Comparison of ENCODE assay signal across 16 cellular contexts in genomic region chr3:167821248-167821805, GRCh38.
DNase-seq lines count a peak whose midpoint lies in the region; ATAC-seq, FAIRE-seq and TF ChIP-seq lines count a peak whose summit lies in the region.
"Had no signal": no experiment of that assay in that cellular context is flagged by ENCODE, and none has a peak within 500 bp of the region (broad histone marks: within the 10 kb centered on the region; RNA-seq: fewer than 3 reads in every experiment).

No MANE protein-coding gene starts in this region.

- H3K27ac Mint-ChIP-seq in nephron progenitor cell, result peak overlapping the region; percentile 83
- H3K27ac Mint-ChIP-seq: CD4-positive, alpha-beta T cell had no signal

- no peak overlapping the region for H3K4me3 Mint-ChIP-seq in nephron progenitor cell
- H3K4me3 Mint-ChIP-seq: CD4-positive, alpha-beta T cell had no signal

- H2BK20ac ChIP-seq in H1 (ENCODE audit: low read length), result no peak overlapping the region

- no peak overlapping the region for H3K4ac ChIP-seq in H1 (replicated peaks; ENCODE audit: insufficient read length, low read depth, low read length)

- TF ChIP-seq CTCF in RWPE2 (IDR thresholded peaks at IDR 0.05; ENCODE audit: poor library complexity, severe bottlenecking), result no peak
- TF ChIP-seq CTCF in H1 (IDR thresholded peaks at IDR 0.05; ENCODE audit: control extremely low read depth in 1 of 3, insufficient read depth in 1 of 3, low read depth in 1 of 3, low read length in 3 of 3), result no peak
- TF ChIP-seq CTCF in nephron progenitor cell (IDR thresholded peaks at IDR 0.05), result no peak

- H3K4me3 ChIP-seq in RWPE2 (ENCODE audit: severe bottlenecking) (no peak overlapping the region), H1 (ENCODE audit: extremely low read depth in 1 of 4, insufficient read depth in 2 of 4, low read depth in 3 of 4, low read length in 4 of 4) (no peak overlapping the region)
- H3K4me3 ChIP-seq: HAP-1 had no signal

- H3K23ac ChIP-seq in H1 (ENCODE audit: insufficient read length), result no peak overlapping the region

- H3K18ac ChIP-seq in H1 (ENCODE audit: extremely low read depth, low read length), result no peak overlapping the region

- H3K4me1 Mint-ChIP-seq in nephron progenitor cell, result no peaks in the 10 kb centered on the region

- H3K9me3 Mint-ChIP-seq in nephron progenitor cell, result no peaks in the 10 kb centered on the region
- H3K9me3 Mint-ChIP-seq: CD4-positive, alpha-beta T cell had no signal

- no peak overlapping the region for H2BK120ac ChIP-seq in H1 (replicated peaks; ENCODE audit: low read depth, low read length)

- no peak for TF ChIP-seq EP300 in H1 (IDR thresholded peaks at IDR 0.05; ENCODE audit: borderline replicate concordance in 1 of 2, low read depth in 2 of 2, low read length in 2 of 2)

- no peak overlapping the region for H3K4me2 ChIP-seq in H1 (ENCODE audit: insufficient read depth in 1 of 2, low read depth in 2 of 2, low read length in 2 of 2)
- H3K4me2 ChIP-seq: KMS-11 had no signal

- POLR2A ChIA-PET in H1 (lab: Charles Lee; ENCODE audit: partially characterized antibody), result no interaction called here

- TF ChIP-seq POLR2A in H1 (IDR thresholded peaks at IDR 0.05; ENCODE audit: control extremely low read depth in 1 of 2, low read depth in 2 of 2, low read length in 2 of 2), result no peak

- H3K23me2 ChIP-seq in H1 (ENCODE audit: low read depth, low read length), result no peaks in the 10 kb centered on the region

- no peaks in the 10 kb centered on the region for H3K9me3 ChIP-seq in RWPE2 (ENCODE audit: severe bottlenecking)
- no peaks in the 10 kb centered on the region for H3K9me3 ChIP-seq in H1 (ENCODE audit: insufficient read depth in 2 of 2, low read depth in 1 of 2, low read length in 1 of 2)
- H3K9me3 ChIP-seq: Caco-2, HAP-1 had no signal

- ATAC-seq in RWPE2 (ENCODE audit: low read depth) (no peak), HG02763 (IDR thresholded peaks at IDR 0.05; ENCODE audit: unreplicated experiment) (no peak), HG03025 (IDR thresholded peaks at IDR 0.05; ENCODE audit: low FRiP score, unreplicated experiment) (no peak)

- H4K91ac ChIP-seq in H1 (replicated peaks; ENCODE audit: insufficient read length, low read length), result no peak overlapping the region

- peak; percentile 47 for DNase-seq in RWPE2 (ENCODE audit: low spot score)
- no peak for DNase-seq in H1 (ENCODE audit: low read depth in 1 of 2, low spot score in 2 of 2)
- DNase-seq in nephron progenitor cell, result no peak
- DNase-seq in DMS114 treated with DMSO at 0.1 percent for 48 hours (lab: John Stamatoyannopoulos, UW; ENCODE audit: unreplicated experiment), result no peak
- DNase-seq: ACHN; Caco-2; CD4-positive, alpha-beta T cell; DMS79 treated with DMSO at 0.1 percent for 48 hours; GF-D8; GOT3 had no signal

- no peak overlapping the region for H3K14ac ChIP-seq in H1 (ENCODE audit: insufficient read length)

- FAIRE-seq in H1 (lab: Jason Lieb, UNC), result no peak
- FAIRE-seq: A204.1 had no signal

- TF ChIP-seq RAD21 in H1 (IDR thresholded peaks at IDR 0.05 in 1 of 2, conservative IDR thresholded peaks at IDR 0.05 in 1 of 2; ENCODE audit: low read depth in 2 of 2, low read length in 2 of 2), result no peak

- H3K27me3 ChIP-seq in RWPE2 (ENCODE audit: insufficient read depth, poor library complexity, severe bottlenecking), result no peaks in the 10 kb centered on the region
- no peaks in the 10 kb centered on the region for H3K27me3 ChIP-seq in H1 (replicated peaks in 1 of 4; ENCODE audit: control insufficient read depth in 3 of 4, extremely low read depth in 1 of 4, insufficient read depth in 3 of 4, low read length in 3 of 4)

- no peaks in the 10 kb centered on the region for H4K20me1 ChIP-seq in H1 (replicated peaks in 1 of 2; ENCODE audit: control insufficient read depth in 1 of 2, insufficient read depth in 2 of 2, low read length in 2 of 2)

- H4K5ac ChIP-seq in H1 (ENCODE audit: insufficient read length, low read depth, low read length), result no peak overlapping the region

- H2AK5ac ChIP-seq in H1 (ENCODE audit: low read depth, low read length), result no peak overlapping the region

- no peaks in the 10 kb centered on the region for H3K36me3 ChIP-seq in RWPE2 (ENCODE audit: low read depth)
- no peaks in the 10 kb centered on the region for H3K36me3 ChIP-seq in H1 (ENCODE audit: control insufficient read depth in 2 of 4, insufficient read depth in 4 of 4, low read length in 3 of 4)
- H3K36me3 ChIP-seq: HAP-1 had no signal

- no peaks in the 10 kb centered on the region for H3K36me3 Mint-ChIP-seq in nephron progenitor cell (ENCODE audit: low read depth)

- no peak overlapping the region for H2BK12ac ChIP-seq in H1 (ENCODE audit: low read depth, low read length)

- H2BK5ac ChIP-seq in H1 (ENCODE audit: low read depth, low read length), result no peak overlapping the region

- CTCF ChIA-PET in H1 (lab: Charles Lee; ENCODE audit: partially characterized antibody), result interaction anchor here (0.8 to 1.3 kb wide), 3 partner anchors 13 to 86 kb away, joined by 3 to 4 read pairs (median 3); partner anchors contain the start of gene SERPINI1

- 91% methylated on average over 12 of the region's 12 CpGs; no CpG with 5 or more reads in 1 of the 2 experiments for WGBS in H1 (ENCODE audit: extremely low coverage in 1 of 2, insufficient coverage in 1 of 2, insufficient read length in 1 of 2, insufficient replicate concordance in 2 of 2, low coverage in 1 of 2, low lambda C conversion rate in 2 of 2, missing lambda C conversion rate in 1 of 2), 2 experiments

- H3K79me1 ChIP-seq in H1 (ENCODE audit: low read depth, low read length), result no peaks in the 10 kb centered on the region

- H2BK15ac ChIP-seq in H1 (ENCODE audit: low read length), result no peak overlapping the region

- H3K9ac ChIP-seq in H1 (replicated peaks in 1 of 4; ENCODE audit: extremely low read depth in 1 of 4, low read depth in 3 of 4, low read length in 3 of 4), result no peak overlapping the region
- H3K9ac ChIP-seq: KMS-11 had no signal

- no peak overlapping the region for H2AFZ ChIP-seq in H1 (ENCODE audit: low read length)

- no peak overlapping the region for H3K56ac ChIP-seq in H1 (replicated peaks; ENCODE audit: insufficient read length, low read depth, low read length)

- H3K27ac ChIP-seq in RWPE2 (ENCODE audit: poor library complexity, severe bottlenecking) (no peak overlapping the region), H1 (ENCODE audit: low read depth, low read length) (no peak overlapping the region)
- H3K27ac ChIP-seq: C4-2B, KMS-11 had no signal

- H3K4me1 ChIP-seq in RWPE2 (ENCODE audit: insufficient read depth, poor library complexity, severe bottlenecking) (no peaks in the 10 kb centered on the region), H1 (replicated peaks in 1 of 4; ENCODE audit: control insufficient read depth in 3 of 4, insufficient read depth in 4 of 4, low read length in 3 of 4) (peaks cover 0 to 4% (median 0%) of the 10 kb centered on the region in 4 experiments; a peak in 1 of 7 replicates)
- H3K4me1 ChIP-seq: Caco-2, HAP-1 had no signal

- peak overlapping the region; percentile 16; the same call in 1 of the 2 replicates for H4K8ac ChIP-seq in H1 (ENCODE audit: extremely low read depth, insufficient read depth, low read length)

- H3K27me3 Mint-ChIP-seq in nephron progenitor cell (ENCODE audit: low read depth, poor library complexity), result no peaks in the 10 kb centered on the region
- H3K27me3 Mint-ChIP-seq: CD4-positive, alpha-beta T cell had no signal

- H3K79me2 ChIP-seq in H1 (ENCODE audit: control insufficient read depth in 1 of 2, insufficient read depth in 2 of 2, low read length in 2 of 2), result no peaks in the 10 kb centered on the region

TF ChIP-seq in H1, 55 proteins besides CTCF, POLR2A, EP300 and RAD21:
- TF ChIP-seq RBBP5 (IDR thresholded peaks at IDR 0.05; ENCODE audit: borderline replicate concordance, low read depth, low read length) (no peak), BACH1 (IDR thresholded peaks at IDR 0.05; ENCODE audit: low read length) (no peak), USF2 (IDR thresholded peaks at IDR 0.05; ENCODE audit: low read length) (no peak)
